11 cellular contexts compared by ENCODE assay signal in the genomic region with DNA sequence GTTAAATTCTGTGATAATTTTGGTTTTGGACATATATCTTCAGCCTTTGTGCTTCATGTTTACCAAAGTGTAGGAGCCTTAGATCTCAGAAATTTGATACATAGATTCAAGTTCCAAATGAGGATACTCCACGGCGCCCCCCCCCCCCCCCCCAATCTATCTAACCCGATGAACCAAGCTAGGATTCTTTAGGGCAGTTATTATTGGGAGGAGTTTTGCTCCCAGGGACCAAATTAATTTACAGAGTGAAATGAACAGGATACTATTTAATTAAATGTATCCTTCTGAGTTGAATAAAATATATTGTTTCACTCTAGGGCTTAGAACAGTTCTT. TPM values are rescaled to one million over a fixed set of nuclear protein-coding genes. Genes with fewer than 3 reads are reported as not detected.
DNase-seq lines count a peak whose midpoint lies in the region; ATAC-seq and TF ChIP-seq lines count a peak whose summit lies in the region.
"Had no signal": no experiment of that assay in that cellular context is flagged by ENCODE, and none has a peak within 500 bp of the region (broad histone marks: within the 10 kb centered on the region; RNA-seq: fewer than 3 reads in every experiment).

No MANE protein-coding gene starts in this region.

- H3K9me3 ChIP-seq in hepatocyte (ENCODE audit: low read depth) (no peaks in the 10 kb centered on the region), stomach smooth muscle (ENCODE audit: control insufficient read depth in 2 of 2, low read length in 2 of 2) (no peaks in the 10 kb centered on the region)
- H3K9me3 ChIP-seq: prostate gland had no signal

- H3K9me3 Mint-ChIP-seq in activated T-cell treated with anti-CD3 and anti-CD28 coated beads, Interleukin-2, amount 50 U/mL, for 72 hours = peaks cover 0 to 2% of the 10 kb centered on the region in 2 donors

- H3K36me3 ChIP-seq in hepatocyte (replicated peaks; ENCODE audit: insufficient read depth, low read depth) (no peaks in the 10 kb centered on the region), stomach smooth muscle (ENCODE audit: control insufficient read depth in 2 of 2, insufficient read depth in 2 of 2, low read length in 2 of 2) (no peaks in the 10 kb centered on the region)
- H3K36me3 ChIP-seq: prostate gland had no signal

- peak overlapping the region; percentile 93 for H3K4me3 Mint-ChIP-seq in activated T-cell treated with anti-CD3 and anti-CD28 coated beads, Interleukin-2, amount 50 U/mL, for 72 hours

- 26% methylated on average over 2 of the region's 3 CpGs for WGBS in hepatocyte (ENCODE audit: low lambda C conversion rate, missing lambda C conversion rate)

- H3K4me2 ChIP-seq in hepatocyte = peak overlapping the region; percentile 77

- no peak for TF ChIP-seq CTCF in WI38 (IDR thresholded peaks at IDR 0.05; ENCODE audit: low read depth, low read length)
- TF ChIP-seq CTCF in hepatocyte (IDR thresholded peaks at IDR 0.05; ENCODE audit: poor library complexity) = no peak

- peaks cover 71% of the 10 kb centered on the region for H3K79me2 ChIP-seq in hepatocyte

- H3K27ac ChIP-seq in hepatocyte (no peak overlapping the region), stomach smooth muscle (ENCODE audit: low read length) (no peak overlapping the region)
- H3K27ac ChIP-seq: C4-2B had no signal

- DNase-seq in activated T-cell treated with anti-CD3 and anti-CD28 coated beads, Interleukin-2, amount 50 U/mL, for 72 hours = no peak
- DNase-seq in activated T-cell treated with anti-CD3 and anti-CD28 coated beads, Interleukin-2, amount 50 U/mL, for 48 hours = no peak
- DNase-seq in hepatocyte (ENCODE audit: low spot score) = no peak
- no peak for DNase-seq in NCI-H1417 (lab: John Stamatoyannopoulos, UW)
- DNase-seq: activated CD8-positive, alpha-beta memory T cell treated with anti-CD3 and anti-CD28 coated beads for 24 hours had no signal

- H3K36me3 Mint-ChIP-seq in activated T-cell treated with anti-CD3 and anti-CD28 coated beads, Interleukin-2, amount 50 U/mL, for 72 hours (ENCODE audit: insufficient read depth in 2 of 2) = peaks cover 3 to 8% of the 10 kb centered on the region in 2 donors

- H3K27me3 Mint-ChIP-seq in activated T-cell treated with anti-CD3 and anti-CD28 coated beads, Interleukin-2, amount 50 U/mL, for 72 hours (ENCODE audit: low read depth) = no peaks in the 10 kb centered on the region

- no peak overlapping the region for H3K9ac ChIP-seq in stomach smooth muscle (ENCODE audit: low read length in 2 of 2)

- no peak for ATAC-seq in activated T-cell treated with anti-CD3 and anti-CD28 coated beads, Interleukin-2, amount 50 U/mL, for 72 hours (replicated peaks in 1 of 2)
- ATAC-seq in GM18909 (IDR thresholded peaks at IDR 0.05; ENCODE audit: poor library complexity, unreplicated experiment) = no peak
- ATAC-seq in HG03108 (IDR thresholded peaks at IDR 0.05; ENCODE audit: unreplicated experiment) = no peak

- H3K27me3 ChIP-seq in hepatocyte = no peaks in the 10 kb centered on the region
- no peaks in the 10 kb centered on the region for H3K27me3 ChIP-seq in stomach smooth muscle (ENCODE audit: control insufficient read depth in 1 of 2, insufficient read depth in 2 of 2, low read length in 2 of 2)

- peaks cover 26% of the 10 kb centered on the region for H3K4me1 ChIP-seq in hepatocyte (ENCODE audit: insufficient read depth)
- no peaks in the 10 kb centered on the region for H3K4me1 ChIP-seq in stomach smooth muscle (ENCODE audit: control insufficient read depth, insufficient read depth, low read length)
- H3K4me1 ChIP-seq: prostate gland had no signal

- no peak overlapping the region for H2AFZ ChIP-seq in hepatocyte

- H3K27ac Mint-ChIP-seq in activated T-cell treated with anti-CD3 and anti-CD28 coated beads, Interleukin-2, amount 50 U/mL, for 72 hours = peak overlapping the region; percentile 11

- H3K4me1 Mint-ChIP-seq in activated T-cell treated with anti-CD3 and anti-CD28 coated beads, Interleukin-2, amount 50 U/mL, for 72 hours (ENCODE audit: low read depth) = peaks cover 65% of the 10 kb centered on the region

- H4K20me1 ChIP-seq in hepatocyte (ENCODE audit: insufficient read depth, poor library complexity, severe bottlenecking) = peaks cover 56% of the 10 kb centered on the region

- no peaks in the 10 kb centered on the region for H3K9me2 ChIP-seq in hepatocyte (replicated peaks; ENCODE audit: insufficient read depth)

- peak overlapping the region; percentile 89 for H3K4me3 ChIP-seq in WI38 (ENCODE audit: low read depth, low read length)
- H3K4me3 ChIP-seq in hepatocyte = peak overlapping the region; percentile 38
- peak overlapping the region; percentile 53 to 88 for H3K4me3 ChIP-seq in stomach smooth muscle (ENCODE audit: low read length in 2 of 2)

RNA-seq across cellular contexts. Expression of a gene that starts 3.2 kb away (rescaled TPM):
- 10 to 100 TPM; 37.4 to 37.6 TPM for total RNA-seq in activated T-cell treated with anti-CD3 and anti-CD28 coated beads, Interleukin-2, amount 50 U/mL, for 72 hours
- total RNA-seq in hepatocyte = 49.8 and 59.5 TPM in 2 replicates
- 18.7 and 22.2 TPM in 2 replicates for polyA plus RNA-seq in hepatocyte

Comparison
In these comparisons a context has a peak if more than half of its experiments do, and no peak if none do; other contexts are left out.
1. H3K4me3 ChIP-seq: peak in every context shown above with its lines; median percentile 89 in WI38; 70 in stomach smooth muscle; 38 in hepatocyte.